In the genomic region with DNA sequence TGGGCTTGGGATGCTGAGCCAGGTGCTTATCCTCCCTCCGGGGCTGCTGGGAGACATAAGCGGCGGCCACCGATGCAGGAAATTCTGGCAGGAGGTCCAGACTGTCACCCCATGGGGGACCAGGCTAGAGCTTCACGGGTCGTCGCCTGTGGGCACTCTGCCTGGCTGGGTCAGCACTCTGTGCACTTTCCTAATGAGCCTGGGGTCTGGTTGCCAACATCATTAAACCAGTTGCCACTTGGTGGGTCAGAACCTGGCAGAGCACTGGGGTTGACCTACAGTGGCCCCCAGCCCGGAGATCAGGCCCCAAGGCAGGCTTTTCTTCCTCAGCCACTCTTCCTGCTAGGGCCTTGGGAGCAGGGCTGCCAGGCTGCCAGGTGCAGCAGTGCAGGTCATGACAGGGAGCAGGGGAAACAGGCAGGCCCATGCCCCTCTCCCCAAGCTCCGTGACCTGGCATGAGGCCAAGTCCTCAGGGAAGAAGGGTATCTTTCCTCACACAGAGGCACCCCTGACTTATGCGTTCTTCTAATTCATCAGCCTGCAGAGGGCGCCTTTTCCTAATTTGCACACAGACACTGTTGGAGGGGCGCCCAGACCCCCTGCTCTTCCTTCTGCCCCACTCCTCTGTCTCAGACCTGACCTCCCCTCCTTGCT, we compare ENCODE assay signal across 11 cellular contexts.
DNase-seq lines count a peak whose midpoint lies in the region; ATAC-seq, FAIRE-seq and TF ChIP-seq lines count a peak whose summit lies in the region.
"Had no signal": no experiment of that assay in that cellular context is flagged by ENCODE, and none has a peak within 500 bp of the region (broad histone marks: within the 10 kb centered on the region; RNA-seq: fewer than 3 reads in every experiment).

No MANE protein-coding gene starts in this region.

- FAIRE-seq in HepG2 (lab: Jason Lieb, UNC) = no peak
- FAIRE-seq: A204.1, GM19239, islet of Langerhans had no signal

- no peak overlapping the region for H3K4me3 Mint-ChIP-seq in GM23338

- no peak overlapping the region for H3K27ac Mint-ChIP-seq in GM23338

- H3K4me2 ChIP-seq in GM23338 (peak overlapping the region; percentile 21; the same call in 1 of the 2 replicates), SU-DHL-6 (ENCODE audit: low read depth, low read length, poor library complexity, severe bottlenecking) (no peak overlapping the region), HepG2 (ENCODE audit: low read depth, low read length) (no peak overlapping the region)

- H3K9me3 ChIP-seq in SU-DHL-6 (ENCODE audit: insufficient read depth, low read length) (no peaks in the 10 kb centered on the region), HepG2 (ENCODE audit: low read length) (no peaks in the 10 kb centered on the region), gastroesophageal sphincter (peaks cover 0 to 3% (median 0%) of the 10 kb centered on the region in 3 donors)

- H4K20me1 ChIP-seq in GM23338 (replicated peaks; ENCODE audit: insufficient read depth) = no peaks in the 10 kb centered on the region
- H4K20me1 ChIP-seq in SU-DHL-6 (ENCODE audit: low read depth, low read length) = no peaks in the 10 kb centered on the region
- no peaks in the 10 kb centered on the region; the same call in 1 of the 2 replicates for H4K20me1 ChIP-seq in HepG2 (ENCODE audit: insufficient read depth, low read length)

- no peaks in the 10 kb centered on the region for H3K79me2 ChIP-seq in GM23338 (replicated peaks; ENCODE audit: insufficient read depth)
- no peaks in the 10 kb centered on the region for H3K79me2 ChIP-seq in SU-DHL-6 (ENCODE audit: insufficient read depth, low read length)
- no peaks in the 10 kb centered on the region for H3K79me2 ChIP-seq in HepG2 (ENCODE audit: insufficient read depth, low read length)

- peaks cover 28% of the 10 kb centered on the region for H3K4me1 Mint-ChIP-seq in GM23338

- H2AFZ ChIP-seq in GM23338 = no peak overlapping the region
- H2AFZ ChIP-seq in SU-DHL-6 (ENCODE audit: low read depth, low read length, severe bottlenecking) = no peak overlapping the region
- no peak overlapping the region for H2AFZ ChIP-seq in HepG2 (ENCODE audit: low read length)

- no peaks in the 10 kb centered on the region for H3K9me2 ChIP-seq in GM23338 (ENCODE audit: insufficient read depth)
- no peaks in the 10 kb centered on the region for H3K9me2 ChIP-seq in SU-DHL-6 (replicated peaks; ENCODE audit: insufficient read depth, low read length)

- ATAC-seq in GM23338 (peak; percentile 88), HepG2 (peak; percentile 26; the same call in 2 of the 3 replicates), GM19324 (IDR thresholded peaks at IDR 0.05; ENCODE audit: low FRiP score, unreplicated experiment) (no peak), gastroesophageal sphincter (no peak)

- H3K27me3 Mint-ChIP-seq in GM23338 (ENCODE audit: insufficient read depth, low read depth, poor library complexity) = peaks cover 18% of the 10 kb centered on the region

- no peak for TF ChIP-seq RAD21 in HepG2 (CRISPR knock-in tag; IDR thresholded peaks at IDR 0.05)

- no peak for TF ChIP-seq POLR2A in HepG2 (IDR thresholded peaks at IDR 0.05; ENCODE audit: insufficient read depth in 1 of 2, low read depth in 2 of 2, low read length in 2 of 2)
- TF ChIP-seq POLR2A in gastroesophageal sphincter (IDR thresholded peaks at IDR 0.05) = no peak

- H3K36me3 ChIP-seq in GM23338 (ENCODE audit: insufficient read depth) = no peaks in the 10 kb centered on the region
- H3K36me3 ChIP-seq in SU-DHL-6 (ENCODE audit: low read length) = no peaks in the 10 kb centered on the region
- no peaks in the 10 kb centered on the region for H3K36me3 ChIP-seq in HepG2 (replicated peaks in 1 of 2; ENCODE audit: control insufficient read depth in 1 of 2, insufficient read depth in 2 of 2, low read length in 2 of 2)
- no peaks in the 10 kb centered on the region for H3K36me3 ChIP-seq in gastroesophageal sphincter

- BruUV-seq in HepG2 (replicated peaks; lab: Mats Ljungman, UMichigan) = no TSS peak

- H3K27ac ChIP-seq in GM23338 (ENCODE audit: low read depth) = no peak overlapping the region
- no peak overlapping the region for H3K27ac ChIP-seq in SU-DHL-6 (ENCODE audit: low read depth, low read length)
- no peak overlapping the region for H3K27ac ChIP-seq in HepG2 (ENCODE audit: extremely low read length, insufficient read depth, low read length)
- no peak overlapping the region for H3K27ac ChIP-seq in gastroesophageal sphincter

- H3K27me3 ChIP-seq in GM23338 (ENCODE audit: insufficient read depth) = no peaks in the 10 kb centered on the region
- H3K27me3 ChIP-seq in SU-DHL-6 (ENCODE audit: low read length) = no peaks in the 10 kb centered on the region
- H3K27me3 ChIP-seq in HepG2 (ENCODE audit: control insufficient read depth in 1 of 2, insufficient read depth in 2 of 2, low read length in 2 of 2) = peaks cover 5 to 47% of the 10 kb centered on the region in 2 experiments; a peak in 4 of 5 replicates
- peaks cover 30% of the 10 kb centered on the region for H3K27me3 ChIP-seq in gastroesophageal sphincter

- H3F3A ChIP-seq in GM23338 (replicated peaks; ENCODE audit: low read depth) = no peaks in the 10 kb centered on the region
- no peaks in the 10 kb centered on the region for H3F3A ChIP-seq in SU-DHL-6 (ENCODE audit: insufficient read depth)

- POLR2A ChIA-PET in HepG2 (lab: Yijun Ruan, JAX) = no interaction called here

- WGBS in HepG2 (ENCODE audit: low lambda C conversion rate) = 8% methylated on average over 8 of the region's 12 CpGs
- 40 to 49% methylated on average over 8 of the region's 12 CpGs for WGBS in gastroesophageal sphincter (ENCODE audit: low coverage in 1 of 2), 2 donors

- intact Hi-C loops in HepG2 (cut with micrococcal nuclease; ENCODE audit: unreplicated experiment) = no loop called here

- no peak for TF ChIP-seq EP300 in HepG2 (IDR thresholded peaks at IDR 0.05; ENCODE audit: low read depth in 2 of 2, low read length in 2 of 2)
- TF ChIP-seq EP300 in HepG2 (CRISPR knock-in tag; IDR thresholded peaks at IDR 0.05; ENCODE audit: borderline replicate concordance) = no peak
- TF ChIP-seq EP300 in gastroesophageal sphincter (IDR thresholded peaks at IDR 0.05) = no peak

- DNase-seq in NCI-H1092 treated with DMSO at 0.1 percent for 48 hours (lab: John Stamatoyannopoulos, UW) (peak; percentile 18), NCI-H1092 (lab: John Stamatoyannopoulos, UW) (no peak), GM23338 (ENCODE audit: low spot score) (peak; percentile 87), HepG2 (ENCODE audit: low spot score) (peak; percentile 13)
- no peak for DNase-seq in activated T-cell treated with anti-CD3 and anti-CD28 coated beads, Interleukin-2, amount 50 U/mL, for 1 hour

- H3K36me3 Mint-ChIP-seq in GM23338 (ENCODE audit: low read depth) = no peaks in the 10 kb centered on the region

- CTCF ChIA-PET in HepG2 (lab: Yijun Ruan, JAX; ENCODE audit: low intra/inter-chr PET ratio, low total read pairs) = interaction anchor here (1.4 kb wide), 1 partner anchor 69 kb away, joined by 5 read pairs; no protein-coding TSS in a partner anchor

- no peaks in the 10 kb centered on the region for H3K9me3 Mint-ChIP-seq in GM23338

- peaks cover 13% of the 10 kb centered on the region for H3K4me1 ChIP-seq in GM23338 (ENCODE audit: insufficient read depth)
- H3K4me1 ChIP-seq in HepG2 (ENCODE audit: insufficient read depth, low read length) = no peaks in the 10 kb centered on the region
- no peaks in the 10 kb centered on the region for H3K4me1 ChIP-seq in gastroesophageal sphincter

- no peak overlapping the region for H3K4me3 ChIP-seq in GM23338
- no peak overlapping the region for H3K4me3 ChIP-seq in SU-DHL-6 (ENCODE audit: insufficient read depth, low read length, poor library complexity, severe bottlenecking)
- H3K4me3 ChIP-seq in HepG2 (replicated peaks in 1 of 3; ENCODE audit: insufficient read depth in 1 of 3, low read depth in 2 of 3, low read length in 3 of 3) = no peak overlapping the region
- no peak overlapping the region for H3K4me3 ChIP-seq in gastroesophageal sphincter

- peak; percentile 73 to 85 for TF ChIP-seq CTCF in GM23338 (conservative IDR thresholded peaks at IDR 0.05; ENCODE audit: low read depth in 2 of 2)
- peak; percentile 83 for TF ChIP-seq CTCF in SU-DHL-6 (IDR thresholded peaks at IDR 0.05; ENCODE audit: insufficient read depth, low read length, poor library complexity, severe bottlenecking)
- peak; percentile 67 for TF ChIP-seq CTCF in HepG2 (CRISPR knock-in tag; IDR thresholded peaks at IDR 0.05)
- no peak for TF ChIP-seq CTCF in gastroesophageal sphincter (IDR thresholded peaks at IDR 0.05)

- H3K9ac ChIP-seq in SU-DHL-6 (ENCODE audit: low read length) (no peak overlapping the region), HepG2 (ENCODE audit: insufficient read depth, low read depth, low read length) (no peak overlapping the region)

- in situ Hi-C loops in HepG2 (cut with HindIII; ENCODE audit: extremely low pct_ligation_motif_present, low pct_unique_long_range_greater_than_20kb) = no loop called here

TF ChIP-seq in GM23338, 12 proteins besides CTCF, POLR2A, EP300 and RAD21 (continues in another document):
- TF ChIP-seq EZH2phosphoT487 (IDR thresholded peaks at IDR 0.05; ENCODE audit: unreplicated experiment) (no peak), ZNF331 (CRISPR knock-in tag; IDR thresholded peaks at IDR 0.05; ENCODE audit: low read depth) (no peak), NANOG (IDR thresholded peaks at IDR 0.05; ENCODE audit: borderline replicate concordance) (no peak)
- TF ChIP-seq, protein P1, sequence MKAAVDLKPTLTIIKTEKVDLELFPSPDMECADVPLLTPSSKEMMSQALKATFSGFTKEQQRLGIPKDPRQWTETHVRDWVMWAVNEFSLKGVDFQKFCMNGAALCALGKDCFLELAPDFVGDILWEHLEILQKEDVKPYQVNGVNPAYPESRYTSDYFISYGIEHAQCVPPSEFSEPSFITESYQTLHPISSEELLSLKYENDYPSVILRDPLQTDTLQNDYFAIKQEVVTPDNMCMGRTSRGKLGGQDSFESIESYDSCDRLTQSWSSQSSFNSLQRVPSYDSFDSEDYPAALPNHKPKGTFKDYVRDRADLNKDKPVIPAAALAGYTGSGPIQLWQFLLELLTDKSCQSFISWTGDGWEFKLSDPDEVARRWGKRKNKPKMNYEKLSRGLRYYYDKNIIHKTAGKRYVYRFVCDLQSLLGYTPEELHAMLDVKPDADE (IDR thresholded peaks at IDR 0.05) = no peak

TF ChIP-seq in HepG2, 621 proteins besides CTCF, POLR2A, EP300 and RAD21:
- TF ChIP-seq NONO (IDR thresholded peaks at IDR 0.05) = no peak
- no peak for TF ChIP-seq NONO (CRISPR knock-in tag; conservative IDR thresholded peaks at IDR 0.05)
- peak; percentile 56 for TF ChIP-seq STAG1 (CRISPR knock-in tag; IDR thresholded peaks at IDR 0.05)
- TF ChIP-seq RBAK (CRISPR knock-in tag; IDR thresholded peaks at IDR 0.05) = peak; percentile 79; the same call in 1 of the 2 replicates
- TF ChIP-seq HOXA3 (CRISPR knock-in tag; IDR thresholded peaks at IDR 0.05) = no peak
- peak; percentile 33; the same call in 1 of the 2 replicates for TF ChIP-seq SMC3 (IDR thresholded peaks at IDR 0.05; ENCODE audit: low read length)
- no peak for TF ChIP-seq ZNF737 (CRISPR knock-in tag; IDR thresholded peaks at IDR 0.05; ENCODE audit: borderline replicate concordance)

Comparison
In these comparisons a context has a peak if more than half of its experiments do, and no peak if none do; other contexts are left out.
1. DNase-seq: peak in NCI-H1092 treated with DMSO at 0.1 percent for 48 hours (single experiment), GM23338 (single experiment) and HepG2 (single experiment); none in NCI-H1092 (single experiment) and activated T-cell treated with anti-CD3 and anti-CD28 coated beads, Interleukin-2, amount 50 U/mL, for 1 hour (single experiment).
2. ATAC-seq: peak in GM23338 (single experiment) and HepG2 (single experiment); none in GM19324 (single experiment) and gastroesophageal sphincter (single experiment).
3. CTCF ChIP-seq: peak in GM23338 (2 of 2), SU-DHL-6 (single experiment) and HepG2 (single experiment); none in gastroesophageal sphincter (0 of 4).